ENCODE assay signal across 8 cellular contexts in the genomic region with DNA sequence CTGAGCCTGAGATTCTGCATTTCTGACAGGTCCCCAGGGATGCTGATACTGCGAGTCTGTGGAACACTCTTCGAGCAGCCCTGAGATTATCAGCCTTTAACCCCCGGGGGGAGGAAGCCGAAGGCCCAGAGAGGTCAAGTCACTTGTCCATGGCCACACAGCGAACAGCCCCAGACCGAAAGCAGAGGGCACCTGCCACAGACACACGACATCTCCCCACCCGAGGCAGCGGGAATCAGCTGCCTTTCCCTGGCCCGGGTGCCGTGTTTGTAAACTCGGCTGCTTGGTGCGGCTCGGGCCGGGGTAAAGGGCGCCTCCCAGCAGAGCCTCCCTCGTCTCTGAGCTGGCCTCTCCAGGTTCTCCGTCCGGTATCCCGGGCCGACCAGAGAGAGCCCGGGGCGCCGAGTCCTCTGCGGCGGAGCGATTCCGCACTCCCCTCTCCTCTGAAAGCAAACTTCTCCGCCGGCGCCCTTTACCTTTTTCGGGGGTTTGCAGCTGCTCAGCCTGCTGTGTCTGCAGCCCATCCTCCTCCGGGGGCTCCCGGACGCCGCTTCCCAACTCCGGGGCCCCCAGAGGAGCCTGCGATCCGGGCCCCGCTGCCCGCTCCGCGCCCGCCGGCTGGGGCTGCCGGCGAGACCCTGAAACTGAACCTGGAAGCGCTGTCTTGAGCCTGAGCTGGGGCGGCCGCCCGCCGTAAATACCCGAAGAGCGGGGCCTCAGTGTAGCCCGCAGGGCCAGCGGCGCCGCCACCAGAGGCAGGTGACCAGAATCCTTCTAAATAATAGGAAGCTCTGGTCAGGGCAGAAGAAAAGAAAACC. TPM values are rescaled to one million over a fixed set of nuclear protein-coding genes. Genes with fewer than 3 reads are reported as not detected.
DNase-seq lines count a peak whose midpoint lies in the region; ATAC-seq and TF ChIP-seq lines count a peak whose summit lies in the region.

A gene with protein sequence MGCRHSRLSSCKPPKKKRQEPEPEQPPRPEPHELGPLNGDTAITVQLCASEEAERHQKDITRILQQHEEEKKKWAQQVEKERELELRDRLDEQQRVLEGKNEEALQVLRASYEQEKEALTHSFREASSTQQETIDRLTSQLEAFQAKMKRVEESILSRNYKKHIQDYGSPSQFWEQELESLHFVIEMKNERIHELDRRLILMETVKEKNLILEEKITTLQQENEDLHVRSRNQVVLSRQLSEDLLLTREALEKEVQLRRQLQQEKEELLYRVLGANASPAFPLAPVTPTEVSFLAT (minus strand): TSS at position 646 of the 818 bp plus-strand sequence. CDS start 122 bp downstream, at position 524.

- intact Hi-C loops in Right ventricle myocardium superior (cut with DNase I) = no loop called here

- peak; percentile 21 for TF ChIP-seq CTCF in osteocyte (IDR thresholded peaks at IDR 0.05)

- H3K4me3 Mint-ChIP-seq in osteocyte (ENCODE audit: unreplicated experiment) = peak within 1 kb of the TSS; percentile 79

- H3K27ac Mint-ChIP-seq in activated naive CD4-positive, alpha-beta T cell treated with anti-CD3 and anti-CD28 coated beads, Interleukin-2, amount 50 U/mL, for 72 hours = peak within 1 kb of the TSS; percentile 87 to 98
- peak within 1 kb of the TSS; percentile 50 for H3K27ac Mint-ChIP-seq in osteocyte (ENCODE audit: unreplicated experiment)

- peaks cover 5% of the 10 kb centered on the region for H3K4me1 Mint-ChIP-seq in osteocyte (ENCODE audit: unreplicated experiment)

- H3K36me3 Mint-ChIP-seq in activated naive CD4-positive, alpha-beta T cell treated with anti-CD3 and anti-CD28 coated beads, Interleukin-2, amount 50 U/mL, for 72 hours = peaks cover 5 to 16% of the 10 kb centered on the region in 2 donors
- H3K36me3 Mint-ChIP-seq in osteocyte (ENCODE audit: unreplicated experiment) = no peaks in the 10 kb centered on the region

- DNase-seq in ELF-1 (ENCODE audit: low read depth, low spot score) (peak; percentile 89), HUDEP-2 (lab: John Stamatoyannopoulos, UW; ENCODE audit: unreplicated experiment in 76 of 76) (peak in 66 of 76 experiments; percentile 6 to 79 (median 46)), SHP77 treated with DMSO at 0.1 percent for 48 hours (lab: John Stamatoyannopoulos, UW) (peak; percentile 2), Right ventricle myocardium superior (peak; percentile 90), osteocyte (ENCODE audit: extremely low spot score, unreplicated experiment) (peak; percentile 88), NCI-H226 (no peak)
- peak in 1 of 2 donors; percentile 67 for DNase-seq in activated naive CD4-positive, alpha-beta T cell treated with anti-CD3 and anti-CD28 coated beads, Interleukin-2, amount 50 U/mL, for 72 hours (ENCODE audit: low spot score in 2 of 2)

- ATAC-seq in GM21423 (IDR thresholded peaks at IDR 0.05; ENCODE audit: unreplicated experiment) (peak; percentile 65), Right ventricle myocardium superior (ENCODE audit: poor library complexity) (peak; percentile 95)
- ATAC-seq in activated naive CD4-positive, alpha-beta T cell treated with anti-CD3 and anti-CD28 coated beads, Interleukin-2, amount 50 U/mL, for 72 hours = peak; percentile 60 to 77

- no peaks in the 10 kb centered on the region for H3K9me3 Mint-ChIP-seq in activated naive CD4-positive, alpha-beta T cell treated with anti-CD3 and anti-CD28 coated beads, Interleukin-2, amount 50 U/mL, for 72 hours
- H3K9me3 Mint-ChIP-seq in osteocyte (ENCODE audit: unreplicated experiment) = no peaks in the 10 kb centered on the region

- H3K27me3 Mint-ChIP-seq in osteocyte (ENCODE audit: unreplicated experiment) = peaks cover 5% of the 10 kb centered on the region

RNA-seq across cellular contexts. Expression of the gene that starts here (rescaled TPM):
- 10 to 100 TPM; 21.0 to 23.8 TPM for total RNA-seq in activated naive CD4-positive, alpha-beta T cell treated with anti-CD3 and anti-CD28 coated beads, Interleukin-2, amount 50 U/mL, for 72 hours
- total RNA-seq in Right ventricle myocardium superior (178 TPM), osteocyte (0.78 and 1.7 TPM in 2 replicates)
